ENCODE assay signal across 21 cellular contexts in the genomic region with DNA sequence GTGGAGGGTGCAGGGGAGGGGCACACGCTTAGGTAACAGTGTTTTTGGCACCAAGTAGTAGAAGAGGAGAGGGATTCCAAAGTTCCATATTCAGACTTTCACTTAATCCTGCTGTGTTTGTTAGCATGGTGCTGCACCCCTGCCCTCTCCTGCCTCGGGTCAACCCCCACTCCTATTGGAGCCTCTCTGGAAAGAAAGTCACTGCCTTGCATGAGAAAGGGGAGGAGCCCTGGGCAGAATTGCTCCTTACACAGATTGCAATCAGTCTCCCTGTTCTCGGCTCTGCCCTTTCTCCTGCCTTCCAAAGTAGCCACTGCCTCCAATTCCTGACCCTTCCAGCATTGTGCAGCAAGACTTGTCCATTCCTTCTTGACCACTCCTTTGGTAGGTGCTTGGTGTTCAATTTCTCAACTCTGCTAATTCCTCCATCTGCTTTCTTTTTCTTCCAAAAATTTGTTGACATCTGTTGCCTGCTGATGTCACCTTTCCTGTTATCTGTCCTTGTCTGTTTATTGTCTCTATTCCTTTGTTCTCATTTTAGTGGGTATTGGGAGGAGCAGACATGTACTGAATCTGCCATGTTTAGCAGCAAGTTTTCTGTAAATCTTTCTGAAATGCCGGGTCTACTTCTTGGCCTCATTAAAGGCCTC.
DNase-seq lines count a peak whose midpoint lies in the region; ATAC-seq and TF ChIP-seq lines count a peak whose summit lies in the region.
"Had no signal": no experiment of that assay in that cellular context is flagged by ENCODE, and none has a peak within 500 bp of the region (broad histone marks: within the 10 kb centered on the region; RNA-seq: fewer than 3 reads in every experiment).

No MANE protein-coding gene starts in this region.

- no peak for TF ChIP-seq CTCF in tibial artery (IDR thresholded peaks at IDR 0.05)

- WGBS in mesodermal cell (ENCODE audit: insufficient coverage in 2 of 2), 2 experiments: 47 to 71% methylated on average over 1 to 3 of the region's 4 CpGs

- H3K4me1 ChIP-seq in HUES6 (ENCODE audit: control insufficient read depth, insufficient read depth, low read length): peaks cover 23% of the 10 kb centered on the region
- H3K4me1 ChIP-seq in mesodermal cell (ENCODE audit: control insufficient read depth, insufficient read depth, low read length, poor library complexity, severe bottlenecking): peaks cover 9% of the 10 kb centered on the region
- no peaks in the 10 kb centered on the region for H3K4me1 ChIP-seq in tibial artery
- H3K4me1 ChIP-seq: gastrocnemius medialis had no signal

- intact Hi-C loops in tibial artery (cut with DNase I; ENCODE audit: low total_unique reads): no loop called here

- H3K27me3 ChIP-seq in HUES6 (ENCODE audit: control insufficient read depth, insufficient read depth, low read length) (no peaks in the 10 kb centered on the region), tibial artery (peaks cover 0 to 15% of the 10 kb centered on the region in 2 donors)
- H3K27me3 ChIP-seq: gastrocnemius medialis had no signal

- H3K27ac ChIP-seq in HUES6 (ENCODE audit: low read depth, low read length): no peak overlapping the region
- peak overlapping the region; percentile 49 for H3K27ac ChIP-seq in mesodermal cell (ENCODE audit: low read depth, low read length, severe bottlenecking)
- H3K27ac ChIP-seq in tibial artery: no peak overlapping the region
- H3K27ac ChIP-seq: gastrocnemius medialis had no signal

- DNase-seq in ELF-1 (ENCODE audit: low read depth, low spot score) (peak; percentile 79), cerebellum (ENCODE audit: low spot score) (peak; percentile 35), tibial artery (no peak), NCI-H2227 treated with DMSO at 0.1 percent for 48 hours (lab: John Stamatoyannopoulos, UW) (no peak)
- DNase-seq: activated CD4-positive, alpha-beta memory T cell treated with anti-CD3 and anti-CD28 coated beads, Interleukin-2, amount 10 ng/mL, durations not matched to agents 7 days and 5 days; activated effector memory CD4-positive, alpha-beta T cell treated with anti-CD3 and anti-CD28 coated beads, Interleukin-2, amount 50 U/mL, for 16 hours; activated T-cell treated with anti-CD3 and anti-CD28 coated beads for 4 hours; CD8-positive, alpha-beta memory T cell; effector memory CD4-positive, alpha-beta T cell; gastrocnemius medialis; naive thymus-derived CD8-positive, alpha-beta T cell; NCI-H187; NCI-H510A; posterior cingulate gyrus; substantia nigra had no signal

- H3K9me3 ChIP-seq in HUES6 (ENCODE audit: control insufficient read depth, insufficient read depth, low read depth, low read length) (no peaks in the 10 kb centered on the region), mesodermal cell (ENCODE audit: control insufficient read depth, low read length) (no peaks in the 10 kb centered on the region), tibial artery (no peaks in the 10 kb centered on the region)
- H3K9me3 ChIP-seq: gastrocnemius medialis had no signal

- no peak for ATAC-seq in GM21576 (IDR thresholded peaks at IDR 0.05; ENCODE audit: unreplicated experiment)
- ATAC-seq: activated CD4-positive, CD25-positive, alpha-beta regulatory T cell treated with anti-CD3 and anti-CD28 coated beads, Interleukin-2, amount 50 U/mL, for 24 hours; esophagus mucosa; gastrocnemius medialis; naive thymus-derived CD8-positive, alpha-beta T cell; Right ventricle myocardium inferior had no signal

- H3K4me3 ChIP-seq in HUES6 (ENCODE audit: low read depth, low read length) (no peak overlapping the region), mesodermal cell (ENCODE audit: extremely low read depth, insufficient read depth, low read length, poor library complexity, severe bottlenecking) (no peak overlapping the region), tibial artery (no peak overlapping the region)
- H3K4me3 ChIP-seq: gastrocnemius medialis had no signal

- H3K36me3 ChIP-seq in HUES6 (ENCODE audit: control insufficient read depth, insufficient read depth, low read length) (no peaks in the 10 kb centered on the region), mesodermal cell (ENCODE audit: control insufficient read depth, insufficient read depth, low read length) (no peaks in the 10 kb centered on the region), tibial artery (no peaks in the 10 kb centered on the region)
- H3K36me3 ChIP-seq: gastrocnemius medialis had no signal

- H3K9ac ChIP-seq in HUES6 (ENCODE audit: low read length): peak overlapping the region; percentile 23

Comparison
In these comparisons a context has a peak if more than half of its experiments do, and no peak if none do; other contexts are left out.
1. DNase-seq: peak in ELF-1 (single experiment) and cerebellum (single experiment); none in tibial artery (0 of 2) and NCI-H2227 treated with DMSO at 0.1 percent for 48 hours (single experiment).